Comparison of ENCODE assay signal across 8 cellular contexts in genomic region chr19:19488875-19489690, GRCh38. TPM values are rescaled to one million over a fixed set of nuclear protein-coding genes. Genes with fewer than 3 reads are reported as not detected.
DNase-seq lines count a peak whose midpoint lies in the region; TF ChIP-seq lines count a peak whose summit lies in the region.

No MANE protein-coding gene starts in this region.

- H3K4me2 ChIP-seq in osteoblast (ENCODE audit: insufficient read depth, low read length), result peak overlapping the region; percentile 64

- H3K79me2 ChIP-seq in osteoblast (ENCODE audit: insufficient read depth, low read length), result peaks cover 83% of the 10 kb centered on the region

- H3K36me3 ChIP-seq in osteoblast (ENCODE audit: insufficient read depth, low read length), result peaks cover 14% of the 10 kb centered on the region

- no peaks in the 10 kb centered on the region for H3K27me3 ChIP-seq in osteoblast (ENCODE audit: insufficient read depth, low read length)

- H4K20me1 ChIP-seq in osteoblast (ENCODE audit: insufficient read depth, low read length), result peaks cover 19% of the 10 kb centered on the region

- H3K4me1 Mint-ChIP-seq in activated naive CD4-positive, alpha-beta T cell treated with anti-CD3 and anti-CD28 coated beads, Interleukin-2, amount 10 ng/mL, durations not matched to agents 7 days and 5 days, result peaks cover 52% of the 10 kb centered on the region

- peak overlapping the region; percentile 23 for H2AFZ ChIP-seq in osteoblast (ENCODE audit: low read length)

- H3K27ac ChIP-seq in osteoblast (ENCODE audit: low read depth, low read length), result peak overlapping the region; percentile 91
- H3K27ac ChIP-seq in temporal lobe (ENCODE audit: low read depth, low read length), result peak overlapping the region; percentile 75

- peak overlapping the region; percentile 31 for H3K4me3 ChIP-seq in osteoblast (ENCODE audit: insufficient read depth, low read length)

- no peak for TF ChIP-seq CTCF in osteoblast (IDR thresholded peaks at IDR 0.05; ENCODE audit: extremely low read depth, low read depth, low read length)

- peaks cover 40% of the 10 kb centered on the region for H3K4me1 ChIP-seq in osteoblast (ENCODE audit: insufficient read depth, low read length)

- H3K27me3 Mint-ChIP-seq in activated naive CD4-positive, alpha-beta T cell treated with anti-CD3 and anti-CD28 coated beads, Interleukin-2, amount 10 ng/mL, durations not matched to agents 7 days and 5 days, result no peaks in the 10 kb centered on the region

- CTCF ChIA-PET in activated naive CD4-positive, alpha-beta T cell treated with anti-CD3 and anti-CD28 coated beads, Interleukin-2, amount 10 ng/mL, durations not matched to agents 7 days and 5 days (lab: Charles Lee), result interaction anchor here (1.0 to 4.5 kb wide), 11 partner anchors 9 to 264 kb away, joined by 3 to 89 read pairs (median 5); partner anchors contain the start of gene GATAD2A

- H3K4me3 Mint-ChIP-seq in activated naive CD4-positive, alpha-beta T cell treated with anti-CD3 and anti-CD28 coated beads, Interleukin-2, amount 10 ng/mL, durations not matched to agents 7 days and 5 days, result peak overlapping the region; percentile 54

- no peaks in the 10 kb centered on the region for H3K9me3 Mint-ChIP-seq in activated naive CD4-positive, alpha-beta T cell treated with anti-CD3 and anti-CD28 coated beads, Interleukin-2, amount 10 ng/mL, durations not matched to agents 7 days and 5 days

- H3K27ac Mint-ChIP-seq in activated naive CD4-positive, alpha-beta T cell treated with anti-CD3 and anti-CD28 coated beads, Interleukin-2, amount 10 ng/mL, durations not matched to agents 7 days and 5 days, result peak overlapping the region; percentile 99

- H3K9me3 ChIP-seq in osteoblast (ENCODE audit: low read depth, low read length), result no peaks in the 10 kb centered on the region

- DNase-seq in AML-193 (lab: John Stamatoyannopoulos, UW) (peak; percentile 65 to 82), HS-27A (ENCODE audit: low read depth) (peak; percentile 90), SK-N-DZ (ENCODE audit: low spot score) (peak; percentile 82), globus pallidus (ENCODE audit: low spot score) (peak; percentile 74), osteoblast (ENCODE audit: insufficient read length, low spot score, missing footprints) (peak; percentile 98)
- peak; percentile 97 for DNase-seq in activated naive CD4-positive, alpha-beta T cell treated with anti-CD3 and anti-CD28 coated beads, Interleukin-2, amount 10 ng/mL, durations not matched to agents 7 days and 5 days

- peaks cover 28% of the 10 kb centered on the region for H3K36me3 Mint-ChIP-seq in activated naive CD4-positive, alpha-beta T cell treated with anti-CD3 and anti-CD28 coated beads, Interleukin-2, amount 10 ng/mL, durations not matched to agents 7 days and 5 days

- TF ChIP-seq POLR2A in GM19099 (IDR thresholded peaks at IDR 0.05; ENCODE audit: extremely low read depth, insufficient read length, low read depth), result peak; percentile 45

RNA-seq across cellular contexts. Expression of gene TSSK6, which starts 26.3 kb away (rescaled TPM):
- 3.9 and 5.5 TPM in 2 replicates for polyA plus RNA-seq in SK-N-DZ (2014; cell fraction: cytosol; rRNA removed)
- polyA plus RNA-seq in SK-N-DZ (2014; cell fraction: nucleus; rRNA removed), result 1.3 and 5.3 TPM in 2 replicates
- 2.7 and 4.3 TPM in 2 replicates for total RNA-seq in osteoblast
- 1.2 TPM for total RNA-seq in temporal lobe

RNA-seq across cellular contexts. Expression of gene NDUFA13, which starts 26.9 kb away (rescaled TPM):
- 38.2 and 54.5 TPM in 2 replicates for polyA plus RNA-seq in SK-N-DZ (2014; cell fraction: cytosol; rRNA removed)
- polyA plus RNA-seq in SK-N-DZ (2014; cell fraction: nucleus; rRNA removed), result 66.8 and 68.6 TPM in 2 replicates
- total RNA-seq in osteoblast (160 and 202 TPM in 2 replicates), temporal lobe (40.8 TPM)

RNA-seq across cellular contexts. Expression of gene YJEFN3, which starts 39.6 kb away (rescaled TPM):
- polyA plus RNA-seq in SK-N-DZ (2014; cell fraction: cytosol; rRNA removed), result 1.3 and 2.1 TPM in 2 replicates
- 8.0 and 27.0 TPM in 2 replicates for polyA plus RNA-seq in SK-N-DZ (2014; cell fraction: nucleus; rRNA removed)
- total RNA-seq in osteoblast (under 0.01 and 0.29 TPM in 2 replicates), temporal lobe (3.0 TPM)

RNA-seq across cellular contexts. Expression of gene CILP2, which starts 49.0 kb away (rescaled TPM):
- polyA plus RNA-seq in SK-N-DZ (2014; cell fraction: cytosol; rRNA removed), result 1.1 and 1.8 TPM in 2 replicates
- polyA plus RNA-seq in SK-N-DZ (2014; cell fraction: nucleus; rRNA removed), result 2.3 and 3.6 TPM in 2 replicates
- total RNA-seq in osteoblast (0.72 and 0.88 TPM in 2 replicates), temporal lobe (0.98 TPM)

Comparison
In these comparisons a context has a peak if more than half of its experiments do, and no peak if none do; other contexts are left out.
1. Peak in every context shown above with its lines: DNase-seq, H3K4me3 ChIP-seq and H3K27ac ChIP-seq.